In genomic region chr12:12540261-12541013, GRCh38 we compare ENCODE assay signal across 14 cellular contexts. TPM values are rescaled to one million over a fixed set of nuclear protein-coding genes. Genes with fewer than 3 reads are reported as not detected.
A peak's percentile ranks its signal among the peaks of the same experiment; 100 is the strongest.
DNase-seq lines count a peak whose midpoint lies in the region; ATAC-seq and TF ChIP-seq lines count a peak whose summit lies in the region.
"Had no signal": no experiment of that assay in that cellular context is flagged by ENCODE, and none has a peak within 500 bp of the region (broad histone marks: within the 10 kb centered on the region; RNA-seq: fewer than 3 reads in every experiment).

No MANE protein-coding gene starts in this region.

- H4K8ac ChIP-seq in H9 (replicated peaks; ENCODE audit: insufficient read length, low read depth, low read length): no peak overlapping the region

- no peaks in the 10 kb centered on the region for H3F3A ChIP-seq in PC-9 (ENCODE audit: insufficient read depth, low read depth)

- no peaks in the 10 kb centered on the region for H3K9me3 ChIP-seq in H9 (ENCODE audit: control insufficient read depth, low read depth, low read length)
- no peaks in the 10 kb centered on the region for H3K9me3 ChIP-seq in PC-9 (ENCODE audit: insufficient read depth, low read depth)

- H3K36me3 ChIP-seq in PC-9 (ENCODE audit: low read depth): no peaks in the 10 kb centered on the region
- H3K36me3 ChIP-seq: neural progenitor cell had no signal

- H3K4me1 Mint-ChIP-seq in activated naive CD8-positive, alpha-beta T cell (ENCODE audit: low read depth): peaks cover 37% of the 10 kb centered on the region
- H3K4me1 Mint-ChIP-seq in activated naive CD8-positive, alpha-beta T cell treated with anti-CD3 and anti-CD28 coated beads for 36 hours: peaks cover 20% of the 10 kb centered on the region
- H3K4me1 Mint-ChIP-seq in H9 (peaks cover 20 to 22% of the 10 kb centered on the region in 2 experiments), T-cell (peaks cover 21 to 53% (median 48%) of the 10 kb centered on the region in 3 donors)
- peaks cover 4 to 30% (median 21%) of the 10 kb centered on the region in 4 donors for H3K4me1 Mint-ChIP-seq in naive thymus-derived CD8-positive, alpha-beta T cell
- H3K4me1 Mint-ChIP-seq: neural progenitor cell had no signal

- H2BK20ac ChIP-seq in H9 (ENCODE audit: low read depth, low read length, poor library complexity, severe bottlenecking): no peak overlapping the region

- H3K56ac ChIP-seq in H9 (ENCODE audit: insufficient read length, low read depth, low read length): no peak overlapping the region

- TF ChIP-seq CTCF in H9 (conservative IDR thresholded peaks at IDR 0.05) (no peak), PC-9 (conservative IDR thresholded peaks at IDR 0.05) (no peak)

- no peaks in the 10 kb centered on the region; the same call in 1 of the 2 replicates for H3K27me3 ChIP-seq in H9 (ENCODE audit: insufficient read depth, low read length)
- H3K27me3 ChIP-seq in PC-9 (ENCODE audit: insufficient read depth, low read depth): no peaks in the 10 kb centered on the region
- H3K27me3 ChIP-seq: heart right ventricle, neural progenitor cell had no signal

- H2AK5ac ChIP-seq in H9 (ENCODE audit: insufficient read length, low read length): no peak overlapping the region

- H3K4me2 ChIP-seq in H9 (ENCODE audit: insufficient read depth, insufficient read length, low read length) (no peak overlapping the region), PC-9 (no peak overlapping the region)
- H3K4me2 ChIP-seq: KMS-11, neural progenitor cell had no signal

- H2AFZ ChIP-seq in H9 (ENCODE audit: low read length): no peak overlapping the region
- no peak overlapping the region for H2AFZ ChIP-seq in PC-9
- H2AFZ ChIP-seq: neural progenitor cell had no signal

- ATAC-seq in T-cell (replicated peaks in 1 of 4) (peak in 2 of 4 experiments; percentile 47 to 55), GM21360 (IDR thresholded peaks at IDR 0.05; ENCODE audit: unreplicated experiment) (no peak), HG03159 (IDR thresholded peaks at IDR 0.05; ENCODE audit: unreplicated experiment) (no peak)
- peak in 1 of 2 donors; percentile 43 for ATAC-seq in naive thymus-derived CD8-positive, alpha-beta T cell

- H3K36me3 Mint-ChIP-seq in activated naive CD8-positive, alpha-beta T cell: peaks cover 2% of the 10 kb centered on the region
- peaks cover 9% of the 10 kb centered on the region for H3K36me3 Mint-ChIP-seq in activated naive CD8-positive, alpha-beta T cell treated with anti-CD3 and anti-CD28 coated beads for 36 hours
- peaks cover 0 to 25% (median 13%) of the 10 kb centered on the region in 3 experiments; a peak in 6 of 7 replicates for H3K36me3 Mint-ChIP-seq in H9 (ENCODE audit: insufficient read depth in 1 of 3, low read depth in 3 of 3)
- H3K36me3 Mint-ChIP-seq in T-cell: peaks cover 12% of the 10 kb centered on the region
- no peaks in the 10 kb centered on the region for H3K36me3 Mint-ChIP-seq in naive thymus-derived CD8-positive, alpha-beta T cell

- H3K27me3 Mint-ChIP-seq in activated naive CD8-positive, alpha-beta T cell: no peaks in the 10 kb centered on the region
- no peaks in the 10 kb centered on the region for H3K27me3 Mint-ChIP-seq in activated naive CD8-positive, alpha-beta T cell treated with anti-CD3 and anti-CD28 coated beads for 36 hours
- H3K27me3 Mint-ChIP-seq in H9 (ENCODE audit: low read depth) (no peaks in the 10 kb centered on the region), T-cell (no peaks in the 10 kb centered on the region)
- no peaks in the 10 kb centered on the region for H3K27me3 Mint-ChIP-seq in naive thymus-derived CD8-positive, alpha-beta T cell

- intact Hi-C loops in PC-9 (cut with micrococcal nuclease; ENCODE audit: unreplicated experiment): no loop called here

- H3K79me2 ChIP-seq in H9 (ENCODE audit: insufficient read depth, low read length) (peaks cover 2% of the 10 kb centered on the region; the same call in 1 of the 2 replicates), PC-9 (ENCODE audit: low read depth) (no peaks in the 10 kb centered on the region)

- H3K14ac ChIP-seq in H9 (ENCODE audit: insufficient read depth, low read length): no peak overlapping the region

- H4K91ac ChIP-seq in H9 (ENCODE audit: insufficient read length, low read depth, low read length): no peak overlapping the region

- H3K4me3 ChIP-seq in PC-9: no peak overlapping the region
- H3K4me3 ChIP-seq: heart right ventricle, neural progenitor cell, SK-N-MC had no signal

- BruUV-seq in PC-9 (replicated peaks; lab: Mats Ljungman, UMichigan): no TSS peak

- H3K27ac Mint-ChIP-seq in activated naive CD8-positive, alpha-beta T cell: peak overlapping the region; percentile 54
- no peak overlapping the region for H3K27ac Mint-ChIP-seq in activated naive CD8-positive, alpha-beta T cell treated with anti-CD3 and anti-CD28 coated beads for 36 hours
- H3K27ac Mint-ChIP-seq in H9 (peak overlapping the region in 2 of 3 experiments; percentile 21 to 36; a peak in 3 of 7 replicates), T-cell (peak overlapping the region; percentile 63 to 68)
- peak overlapping the region in 7 of 10 donors; percentile 56 to 91 (median 79) for H3K27ac Mint-ChIP-seq in naive thymus-derived CD8-positive, alpha-beta T cell
- H3K27ac Mint-ChIP-seq: neural progenitor cell had no signal

- H3K27ac ChIP-seq in H9 (ENCODE audit: insufficient read length, low read depth, low read length) (no peak overlapping the region), PC-9 (no peak overlapping the region)
- H3K27ac ChIP-seq: KMS-11, neural progenitor cell, SK-N-MC had no signal

- POLR2A ChIA-PET in T-cell (lab: Charles Lee): interaction anchor here (0.5 to 0.6 kb wide), 3 partner anchors 20 to 150 kb away, joined by 3 read pairs; no protein-coding TSS in a partner anchor
- POLR2A ChIA-PET in naive thymus-derived CD8-positive, alpha-beta T cell (lab: Charles Lee): interaction anchor here (0.6 to 0.7 kb wide), 3 partner anchors 32 to 189 kb away, joined by 3 to 4 read pairs (median 3); no protein-coding TSS in a partner anchor
- POLR2A ChIA-PET in PC-9 (lab: Charles Lee; ENCODE audit: unreplicated experiment): no interaction called here

- no peaks in the 10 kb centered on the region; the same call in 1 of the 2 replicates for H3K4me1 ChIP-seq in H9 (ENCODE audit: insufficient read depth, low read length)
- H3K4me1 ChIP-seq in PC-9 (replicated peaks; ENCODE audit: insufficient read depth): no peaks in the 10 kb centered on the region
- H3K4me1 ChIP-seq: neural progenitor cell had no signal

- no peak overlapping the region for H3T11ph ChIP-seq in H9 (ENCODE audit: low read length)

- H3K9ac ChIP-seq in H9 (ENCODE audit: extremely low read depth, insufficient read length, low read length): no peak overlapping the region
- H3K9ac ChIP-seq: KMS-11, neural progenitor cell had no signal

- WGBS in H9 (ENCODE audit: extremely low coverage, insufficient read length, low lambda C conversion rate): no CpG with 5 or more reads among the region's 5 CpGs

- no peak overlapping the region for H2BK12ac ChIP-seq in H9 (ENCODE audit: insufficient read length, low read depth, low read length)

- H3K18ac ChIP-seq in H9 (ENCODE audit: insufficient read length, low read depth, low read length): no peak overlapping the region

- no peak overlapping the region for H3K23ac ChIP-seq in H9 (ENCODE audit: insufficient read length, low read depth, low read length)

- no peaks in the 10 kb centered on the region for H3K23me2 ChIP-seq in H9 (ENCODE audit: insufficient read length, low read depth, low read length, poor library complexity, severe bottlenecking)

- H4K5ac ChIP-seq in H9 (ENCODE audit: insufficient read length, low read depth, low read length): no peak overlapping the region

- CTCF ChIA-PET in T-cell (lab: Charles Lee): no interaction called here
- CTCF ChIA-PET in PC-9 (lab: Charles Lee): no interaction called here

- no peak overlapping the region for H3K4ac ChIP-seq in H9 (ENCODE audit: low read depth, low read length)

- no peak overlapping the region for H2BK15ac ChIP-seq in H9 (ENCODE audit: low read depth, low read length)

- no peaks in the 10 kb centered on the region for H3K9me2 ChIP-seq in PC-9 (ENCODE audit: insufficient read depth)

- no peak overlapping the region for H2BK5ac ChIP-seq in H9 (ENCODE audit: insufficient read length, low read length)

- DNase-seq in activated naive CD8-positive, alpha-beta T cell treated with anti-CD3 and anti-CD28 coated beads for 36 hours: no peak
- DNase-seq in H9 (no peak), T-cell (no peak), PC-9 (no peak)
- no peak for DNase-seq in naive thymus-derived CD8-positive, alpha-beta T cell
- DNase-seq: DMS 273 treated with DMSO at 0.1 percent for 48 hours, heart right ventricle, NCI-H1694 treated with DMSO at 0.1 percent for 48 hours had no signal

- no peak overlapping the region for H2BK120ac ChIP-seq in H9 (ENCODE audit: low read depth, low read length, poor library complexity, severe bottlenecking)

- H4K20me1 ChIP-seq in H9 (ENCODE audit: control insufficient read depth, insufficient read depth, insufficient read length) (no peaks in the 10 kb centered on the region), PC-9 (ENCODE audit: insufficient read depth) (0 out of 2 replicates have a peak, but pooled peaks cover 3% of the 10 kb centered on the region)

- H3K9me3 Mint-ChIP-seq in activated naive CD8-positive, alpha-beta T cell (ENCODE audit: low read depth): no peaks in the 10 kb centered on the region
- H3K9me3 Mint-ChIP-seq in activated naive CD8-positive, alpha-beta T cell treated with anti-CD3 and anti-CD28 coated beads for 36 hours: peaks cover 1% of the 10 kb centered on the region
- H3K9me3 Mint-ChIP-seq in H9 (no peaks in the 10 kb centered on the region), T-cell (no peaks in the 10 kb centered on the region)
- peaks cover 0 to 2% (median 0%) of the 10 kb centered on the region in 9 donors for H3K9me3 Mint-ChIP-seq in naive thymus-derived CD8-positive, alpha-beta T cell
- H3K9me3 Mint-ChIP-seq: neural progenitor cell had no signal

- H3K4me3 Mint-ChIP-seq in activated naive CD8-positive, alpha-beta T cell: no peak overlapping the region
- H3K4me3 Mint-ChIP-seq in activated naive CD8-positive, alpha-beta T cell treated with anti-CD3 and anti-CD28 coated beads for 36 hours: no peak overlapping the region
- H3K4me3 Mint-ChIP-seq in H9 (no peak overlapping the region), T-cell (peak overlapping the region in 1 of 3 donors; percentile 9)
- peak overlapping the region in 8 of 10 donors; percentile 26 to 63 (median 50) for H3K4me3 Mint-ChIP-seq in naive thymus-derived CD8-positive, alpha-beta T cell
- H3K4me3 Mint-ChIP-seq: neural progenitor cell had no signal

- H3K79me1 ChIP-seq in H9 (ENCODE audit: insufficient read depth, low read depth, low read length, poor library complexity, severe bottlenecking): peaks cover 4% of the 10 kb centered on the region

RNA-seq across cellular contexts. Expression of gene DUSP16, which starts 22.2 kb away (rescaled TPM):
- 10 to 100 TPM; 21.6 to 24.4 TPM for total RNA-seq in activated naive CD8-positive, alpha-beta T cell treated with anti-CD3 and anti-CD28 coated beads for 36 hours
- 62.5 and 64.0 TPM in 2 replicates for total RNA-seq in H9 (2021)
- 10 to 100 TPM; 44.6 to 72.3 (median 61.0) TPM for total RNA-seq in T-cell
- total RNA-seq in naive thymus-derived CD8-positive, alpha-beta T cell: 10 to 100 TPM; 27.0 to 30.4 TPM
- 1 to 10 TPM; 4.5 to 4.7 (median 4.6) TPM for polyA plus RNA-seq in naive thymus-derived CD8-positive, alpha-beta T cell
- 23.6 and 24.8 TPM in 2 replicates for total RNA-seq in PC-9 (2021)

Comparison
In these comparisons a context has a peak if more than half of its experiments do, and no peak if none do; other contexts are left out.
1. H3K4me3 Mint-ChIP-seq: peak in naive thymus-derived CD8-positive, alpha-beta T cell (8 of 10); none in activated naive CD8-positive, alpha-beta T cell (single experiment), activated naive CD8-positive, alpha-beta T cell treated with anti-CD3 and anti-CD28 coated beads for 36 hours (single experiment) and H9 (0 of 2).